In the genomic region with DNA sequence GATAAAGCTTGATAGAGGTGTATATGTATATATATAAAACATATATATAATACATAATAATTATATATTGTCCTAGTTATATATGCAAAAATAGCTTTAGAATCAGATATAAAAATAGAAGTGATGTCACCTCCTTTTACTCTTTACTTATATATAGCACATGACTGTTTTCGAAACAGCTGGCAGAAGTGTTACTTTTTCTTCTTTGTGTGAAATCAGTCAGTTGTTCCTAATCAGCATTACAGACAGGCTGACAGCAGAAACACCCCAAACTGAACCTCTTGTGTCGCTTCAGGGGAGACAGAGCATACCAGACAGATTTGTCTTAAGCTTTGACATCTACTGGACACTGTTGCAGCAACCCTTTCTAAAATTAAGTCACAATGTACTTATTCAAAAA, we compare ENCODE assay signal across 23 cellular contexts.
"Had no signal": no experiment of that assay in that cellular context is flagged by ENCODE, and none has a peak within 500 bp of the region (broad histone marks: within the 10 kb centered on the region; RNA-seq: fewer than 3 reads in every experiment).

No MANE protein-coding gene starts in this region.

- H3K9me3 Mint-ChIP-seq: activated CD4-positive, alpha-beta T cell treated with anti-CD3 and anti-CD28 coated beads, Interleukin-2, amount 10 ng/mL, durations not matched to agents 7 days and 5 days; activated naive CD4-positive, alpha-beta T cell treated with anti-CD3 and anti-CD28 coated beads for 36 hours; activated T-cell treated with anti-CD3 and anti-CD28 coated beads, Interleukin-2, amount 50 U/mL, for 4 hours; mesothelial cell of epicardium; nephron had no signal

- H3K36me3 Mint-ChIP-seq: mesothelial cell of epicardium had no signal

- H3K4me3 Mint-ChIP-seq: activated CD4-positive, alpha-beta T cell treated with anti-CD3 and anti-CD28 coated beads, Interleukin-2, amount 10 ng/mL, durations not matched to agents 7 days and 5 days; activated naive CD4-positive, alpha-beta T cell treated with anti-CD3 and anti-CD28 coated beads for 36 hours; activated T-cell treated with anti-CD3 and anti-CD28 coated beads, Interleukin-2, amount 50 U/mL, for 4 hours; mesothelial cell of epicardium; nephron had no signal

- DNase-seq: activated CD4-positive, alpha-beta T cell treated with anti-CD3 and anti-CD28 coated beads, Interleukin-2, amount 10 ng/mL, durations not matched to agents 7 days and 5 days; activated CD8-positive, alpha-beta memory T cell treated with anti-CD3 and anti-CD28 coated beads, Interleukin-2, amount 50 U/mL, for 4 hours; activated naive CD4-positive, alpha-beta T cell treated with anti-CD3 and anti-CD28 coated beads for 36 hours; activated T-cell treated with anti-CD3 and anti-CD28 coated beads, Interleukin-2, amount 50 U/mL, for 4 hours; anterior cingulate cortex; brain microvascular endothelial cell; cortex of kidney; hypothalamus; islet precursor cell; left colon; lower lobe of right lung; occipital lobe; posterior cingulate gyrus; retina; stimulated activated CD4-positive, alpha-beta T cell treated with anti-CD3 and anti-CD28 coated beads, Interleukin-12 subunit alpha, Interleukin-12 subunit beta, amount 100 ng/mL, for 4 hours; stimulated activated CD4-positive, alpha-beta T cell treated with anti-CD3 and anti-CD28 coated beads, Interleukin-1b, Interleukin-23, amount 100 ng/mL, for 48 hours; stimulated activated CD8-positive, alpha-beta memory T cell treated with anti-CD3 and anti-CD28 coated beads, Interleukin-4, amount 100 ng/mL, for 48 hours; stimulated activated naive CD4-positive, alpha-beta T cell treated with Interleukin-2 at 50 U/mL for 16 hours; T1000; tibial artery had no signal

- ATAC-seq: activated CD4-positive, CD25-positive, alpha-beta regulatory T cell treated with anti-CD3 and anti-CD28 coated beads, Interleukin-2, amount 50 U/mL, for 24 hours; activated T-cell treated with anti-CD3 and anti-CD28 coated beads, Interleukin-2, amount 50 U/mL, for 4 hours; left colon; lower lobe of right lung had no signal

- H3K27ac Mint-ChIP-seq: activated CD4-positive, alpha-beta T cell treated with anti-CD3 and anti-CD28 coated beads, Interleukin-2, amount 10 ng/mL, durations not matched to agents 7 days and 5 days; activated naive CD4-positive, alpha-beta T cell treated with anti-CD3 and anti-CD28 coated beads for 36 hours; mesothelial cell of epicardium; nephron had no signal

- H3K4me1 Mint-ChIP-seq: activated CD4-positive, alpha-beta T cell treated with anti-CD3 and anti-CD28 coated beads, Interleukin-2, amount 10 ng/mL, durations not matched to agents 7 days and 5 days; nephron had no signal
